ENCODE assay signal across 26 cellular contexts in the genomic region with DNA sequence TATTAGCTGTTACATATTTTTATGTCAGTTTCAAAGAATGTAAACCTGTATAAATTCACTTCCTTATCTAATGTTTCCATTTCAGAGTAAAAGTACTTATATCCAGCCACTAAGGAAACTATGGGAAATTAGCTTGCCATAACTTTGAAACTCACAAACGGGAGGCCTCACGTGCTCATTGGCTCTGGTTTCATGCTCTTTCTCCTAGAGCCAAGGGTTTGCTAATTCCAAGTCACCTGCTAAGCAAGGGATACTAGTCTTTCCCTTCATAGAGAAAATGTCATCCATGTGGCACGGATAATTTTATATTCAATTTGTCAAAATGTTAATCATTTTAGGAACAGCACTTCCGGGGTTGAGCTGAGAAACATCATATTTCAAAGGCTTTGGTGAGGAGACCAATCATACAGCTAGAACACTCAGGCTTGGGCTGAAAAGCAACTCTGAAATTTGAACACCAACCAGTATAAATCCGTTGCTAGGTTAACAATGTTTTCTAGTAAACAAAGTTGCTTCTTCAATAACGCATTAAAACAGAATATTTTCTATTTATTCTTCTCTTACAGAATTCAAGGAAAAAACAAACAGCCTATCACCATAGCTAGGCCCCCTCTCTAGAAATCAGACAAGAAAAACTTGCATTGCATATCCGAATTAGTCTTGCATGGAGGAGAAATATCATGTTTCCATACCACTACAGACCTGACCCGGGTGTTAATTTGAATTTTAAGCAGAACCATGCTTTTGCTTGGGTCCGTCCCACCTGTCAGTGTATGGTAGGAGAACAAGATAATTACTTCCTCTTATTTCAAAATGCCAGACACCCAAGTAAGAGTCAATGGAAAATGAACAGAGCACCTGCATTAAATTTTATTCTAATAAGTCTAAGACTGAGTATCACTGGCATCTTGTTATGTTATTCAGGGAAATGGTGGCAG.
"Had no signal": no experiment of that assay in that cellular context is flagged by ENCODE, and none has a peak within 500 bp of the region (broad histone marks: within the 10 kb centered on the region; RNA-seq: fewer than 3 reads in every experiment).

No MANE protein-coding gene starts in this region.

- H3K27ac ChIP-seq: epithelial cell of prostate, esophagus squamous epithelium, left ventricle myocardium inferior, lower lobe of right lung, neural progenitor cell, ovary, spleen, tibial artery, upper lobe of right lung, vagina had no signal

- H2AFZ ChIP-seq: neural progenitor cell had no signal

- H3K4me2 ChIP-seq: neural progenitor cell had no signal

- H3K27me3 Mint-ChIP-seq: dendritic cell treated with granulocyte-macrophage colony-stimulating factor and Interleukin-4, amounts not matched to agents 40 ng/mL and 50 ng/mL, for 4 days; effector memory CD8-positive, alpha-beta T cell; memory B cell; natural killer cell treated with Interleukin-12 subunit alpha and Interleukin-12 subunit beta and Interleukin-15 and Interleukin-18, amount 100 ng/mL, for 72 hours; stimulated activated memory B cell treated with anti-CD40 and anti-IgM and Interleukin-4, amounts not matched to agents 10 μg/mL and 1 μg/mL and 100 μg/mL, for 72 hours; stimulated activated naive CD8-positive, alpha-beta T cell treated with anti-CD3 and anti-CD28 coated beads, Interleukin-15, Interleukin-2, amounts not matched to agents 100 ng/mL and 50 ng/mL, for 24 hours had no signal

- H3K27ac Mint-ChIP-seq: dendritic cell treated with granulocyte-macrophage colony-stimulating factor and Interleukin-4, amounts not matched to agents 40 ng/mL and 50 ng/mL, for 4 days; effector memory CD8-positive, alpha-beta T cell; immature natural killer cell; memory B cell; mesothelial cell of epicardium; natural killer cell treated with Interleukin-12 subunit alpha and Interleukin-12 subunit beta and Interleukin-15 and Interleukin-18, amount 100 ng/mL, for 72 hours; neural progenitor cell; progenitor cell of endocrine pancreas; stimulated activated memory B cell treated with anti-CD40 and anti-IgM and Interleukin-4, amounts not matched to agents 10 μg/mL and 1 μg/mL and 100 μg/mL, for 72 hours; stimulated activated naive CD8-positive, alpha-beta T cell treated with anti-CD3 and anti-CD28 coated beads, Interleukin-15, Interleukin-2, amounts not matched to agents 100 ng/mL and 50 ng/mL, for 24 hours had no signal

- H3K36me3 ChIP-seq: esophagus squamous epithelium, left ventricle myocardium inferior, lower lobe of right lung, neural progenitor cell, ovary, spleen, tibial artery, upper lobe of right lung, vagina had no signal

- H3K4me3 Mint-ChIP-seq: dendritic cell treated with granulocyte-macrophage colony-stimulating factor and Interleukin-4, amounts not matched to agents 40 ng/mL and 50 ng/mL, for 4 days; effector memory CD8-positive, alpha-beta T cell; immature natural killer cell; memory B cell; mesothelial cell of epicardium; natural killer cell treated with Interleukin-12 subunit alpha and Interleukin-12 subunit beta and Interleukin-15 and Interleukin-18, amount 100 ng/mL, for 72 hours; neural progenitor cell; stimulated activated memory B cell treated with anti-CD40 and anti-IgM and Interleukin-4, amounts not matched to agents 10 μg/mL and 1 μg/mL and 100 μg/mL, for 72 hours; stimulated activated naive CD8-positive, alpha-beta T cell treated with anti-CD3 and anti-CD28 coated beads, Interleukin-15, Interleukin-2, amounts not matched to agents 100 ng/mL and 50 ng/mL, for 24 hours had no signal

- H3K9me3 Mint-ChIP-seq: dendritic cell treated with granulocyte-macrophage colony-stimulating factor and Interleukin-4, amounts not matched to agents 40 ng/mL and 50 ng/mL, for 4 days; memory B cell; mesothelial cell of epicardium; neural progenitor cell; stimulated activated memory B cell treated with anti-CD40 and anti-IgM and Interleukin-4, amounts not matched to agents 10 μg/mL and 1 μg/mL and 100 μg/mL, for 72 hours; stimulated activated naive CD8-positive, alpha-beta T cell treated with anti-CD3 and anti-CD28 coated beads, Interleukin-15, Interleukin-2, amounts not matched to agents 100 ng/mL and 50 ng/mL, for 24 hours had no signal

- H3K36me3 Mint-ChIP-seq: immature natural killer cell; memory B cell; mesothelial cell of epicardium; natural killer cell treated with Interleukin-12 subunit alpha and Interleukin-12 subunit beta and Interleukin-15 and Interleukin-18, amount 100 ng/mL, for 72 hours; neural progenitor cell; stimulated activated memory B cell treated with anti-CD40 and anti-IgM and Interleukin-4, amounts not matched to agents 10 μg/mL and 1 μg/mL and 100 μg/mL, for 72 hours had no signal

- H3K4me1 Mint-ChIP-seq: memory B cell; mesothelial cell of epicardium; stimulated activated memory B cell treated with anti-CD40 and anti-IgM and Interleukin-4, amounts not matched to agents 10 μg/mL and 1 μg/mL and 100 μg/mL, for 72 hours had no signal

- ATAC-seq: effector memory CD8-positive, alpha-beta T cell; lower lobe of right lung; natural killer cell treated with Interleukin-12 subunit alpha and Interleukin-12 subunit beta and Interleukin-15 and Interleukin-18, amount 100 ng/mL, for 72 hours; sciatic nerve; stimulated activated memory B cell treated with anti-CD40 and anti-IgM and Interleukin-4, amounts not matched to agents 10 μg/mL and 1 μg/mL and 100 μg/mL, for 72 hours; upper lobe of right lung had no signal

- H3K27me3 ChIP-seq: esophagus squamous epithelium, neural progenitor cell, ovary, spleen, tibial artery, upper lobe of right lung, vagina had no signal

- FAIRE-seq: keratinocyte had no signal

- H3K4me3 ChIP-seq: esophagus squamous epithelium, left ventricle myocardium inferior, lower lobe of right lung, neural progenitor cell, ovary, spleen, tibial artery, upper lobe of right lung, vagina had no signal

- H3K9me3 ChIP-seq: esophagus squamous epithelium, left ventricle myocardium inferior, lower lobe of right lung, ovary, spleen, tibial artery, upper lobe of right lung, vagina had no signal

- H3K9ac ChIP-seq: neural progenitor cell had no signal

- DNase-seq: effector memory CD8-positive, alpha-beta T cell; esophagus squamous epithelium; foreskin fibroblast; immature natural killer cell; left ventricle myocardium inferior; lower lobe of right lung; nucleus accumbens; ovary; spleen; stimulated activated CD4-positive, alpha-beta T cell treated with anti-CD3 and anti-CD28 coated beads, Interleukin-15, amount 100 ng/mL, for 24 hours; stimulated activated CD4-positive, alpha-beta T cell treated with anti-CD3 and anti-CD28 coated beads, Interleukin-1b, Interleukin-23, amount 100 ng/mL, for 48 hours; stimulated activated CD4-positive, alpha-beta T cell treated with anti-CD3 and anti-CD28 coated beads, Interleukin-4, amount 100 ng/mL, for 24 hours; tibial artery; upper lobe of right lung had no signal

- H3K4me1 ChIP-seq: esophagus squamous epithelium, lower lobe of right lung, spleen, tibial artery, upper lobe of right lung, vagina had no signal
